In the genomic region with DNA sequence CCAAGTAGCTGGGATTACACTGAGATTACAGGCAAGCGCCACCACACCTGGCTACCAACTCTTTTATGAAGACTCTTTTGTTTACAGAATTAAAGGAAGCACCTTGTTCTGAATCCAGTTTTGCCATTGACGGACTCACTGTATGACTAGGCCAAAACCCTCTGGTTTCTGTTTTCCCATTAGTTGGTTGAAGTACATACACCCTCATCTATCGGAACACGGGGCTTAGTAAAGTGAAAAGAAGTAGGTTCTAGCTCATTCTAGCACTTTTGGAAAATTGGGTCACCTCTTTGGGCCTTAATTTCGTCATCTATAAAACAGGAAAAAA, we compare ENCODE assay signal across 8 cellular contexts.
A peak's percentile ranks its signal among the peaks of the same experiment; 100 is the strongest.
DNase-seq lines count a peak whose midpoint lies in the region; ATAC-seq and TF ChIP-seq lines count a peak whose summit lies in the region.

No MANE protein-coding gene starts in this region.

- no peaks in the 10 kb centered on the region for H4K20me1 ChIP-seq in mammary epithelial cell (ENCODE audit: insufficient read depth, low read length)

- no peak for ATAC-seq in GM19397 (IDR thresholded peaks at IDR 0.05; ENCODE audit: unreplicated experiment)

- intact Hi-C loops in mammary epithelial cell (cut with micrococcal nuclease) = no loop called here

- H3K27me3 ChIP-seq in HUES48 (ENCODE audit: control insufficient read depth, insufficient read depth, low read length) (no peaks in the 10 kb centered on the region), mammary epithelial cell (ENCODE audit: insufficient read depth, low read length) (no peaks in the 10 kb centered on the region), mucosa of stomach (ENCODE audit: control insufficient read depth, insufficient read depth, low read length) (no peaks in the 10 kb centered on the region)

- CTCF ChIA-PET in mammary epithelial cell (lab: Charles Lee; ENCODE audit: low non-redundant PET) = no interaction called here

- in situ Hi-C loops in ACHN (cut with HindIII; ENCODE audit: low pct_ligation_motif_present, low pct_unique_long_range_greater_than_20kb, low sequenced_read_pairs) (no loop called here), mammary epithelial cell (cut with MboI; ENCODE audit: low sequenced_read_pairs in 2 of 2) (no loop called here)

- peaks cover 9% of the 10 kb centered on the region for H3K4me1 ChIP-seq in HUES48 (ENCODE audit: control insufficient read depth, insufficient read depth, low read length)
- peaks cover 10% of the 10 kb centered on the region for H3K4me1 ChIP-seq in mammary epithelial cell (ENCODE audit: insufficient read depth, low read length)
- H3K4me1 ChIP-seq in mucosa of stomach (ENCODE audit: control insufficient read depth, insufficient read depth, low read length) = peaks cover 6% of the 10 kb centered on the region

- H3K27ac ChIP-seq in HUES48 (ENCODE audit: low read depth, low read length) (peak overlapping the region; percentile 63), mammary epithelial cell (ENCODE audit: insufficient read depth, low read depth, low read length) (peak overlapping the region; percentile 87)

- H3K36me3 ChIP-seq in HUES48 (ENCODE audit: control insufficient read depth, insufficient read depth, low read length) (peaks cover 25% of the 10 kb centered on the region), mammary epithelial cell (ENCODE audit: insufficient read depth, low read length) (peaks cover 5% of the 10 kb centered on the region), mucosa of stomach (ENCODE audit: control insufficient read depth, insufficient read depth, low read length) (no peaks in the 10 kb centered on the region)

- peak overlapping the region; percentile 99 for H2AFZ ChIP-seq in mammary epithelial cell (ENCODE audit: low read depth, low read length)

- no peaks in the 10 kb centered on the region for H3K9me3 ChIP-seq in HUES48 (ENCODE audit: control insufficient read depth, insufficient read depth, low read length)
- no peaks in the 10 kb centered on the region for H3K9me3 ChIP-seq in mammary epithelial cell (replicated peaks; ENCODE audit: insufficient read depth, low read length)
- H3K9me3 ChIP-seq in mucosa of stomach (ENCODE audit: control insufficient read depth, low read length) = no peaks in the 10 kb centered on the region

- H3K79me2 ChIP-seq in mammary epithelial cell (ENCODE audit: insufficient read depth, low read length) = peaks cover 45% of the 10 kb centered on the region

- DNase-seq in ACHN (peak; percentile 0), mammary epithelial cell (peak; percentile 43), SKM-1 (lab: John Stamatoyannopoulos, UW; ENCODE audit: unreplicated experiment) (no peak), NCI-H2196 (lab: John Stamatoyannopoulos, UW; ENCODE audit: unreplicated experiment) (no peak), COLO829 (ENCODE audit: low spot score) (no peak)

- H3K9ac ChIP-seq in HUES48 (ENCODE audit: low read depth, low read length) = peak overlapping the region; percentile 72
- peak overlapping the region; percentile 78 for H3K9ac ChIP-seq in mammary epithelial cell (ENCODE audit: insufficient read depth, low read length)
- peak overlapping the region; percentile 89 for H3K9ac ChIP-seq in mucosa of stomach (ENCODE audit: low read length)

- H3K4me3 ChIP-seq in HUES48 (ENCODE audit: low read depth, low read length) (peak overlapping the region; percentile 81), mammary epithelial cell (replicated peaks in 1 of 3; ENCODE audit: insufficient read depth in 1 of 3, low read depth in 2 of 3, low read length in 3 of 3) (peak overlapping the region; percentile 89 to 95 (median 95)), mucosa of stomach (ENCODE audit: low read length) (peak overlapping the region; percentile 31)

- WGBS in mammary epithelial cell (ENCODE audit: low coverage, missing lambda C conversion rate) = 22% methylated on average over 5 of the region's 5 CpGs

- dilution Hi-C loops in mammary epithelial cell (cut with HindIII; ENCODE audit: low sequenced_read_pairs) = loop anchor here (5.0 kb wide), 2 partner anchors 49 to 104 kb away; no protein-coding TSS in a partner anchor

- TF ChIP-seq CTCF in mammary epithelial cell (conservative IDR thresholded peaks at IDR 0.05 in 1 of 2, IDR thresholded peaks at IDR 0.05 in 1 of 2; ENCODE audit: extremely low read depth in 1 of 2, insufficient read depth in 1 of 2, low read depth in 1 of 2, low read length in 2 of 2) = no peak

- BruUV-seq in mammary epithelial cell (replicated peaks; lab: Mats Ljungman, UMichigan) = TSS peak; percentile 85

- H3K4me2 ChIP-seq in mammary epithelial cell (ENCODE audit: insufficient read depth, low read depth, low read length) = peak overlapping the region; percentile 88

Comparison
In these comparisons a context has a peak if more than half of its experiments do, and no peak if none do; other contexts are left out.
1. DNase-seq: peak in ACHN (single experiment) and mammary epithelial cell (single experiment); none in SKM-1 (single experiment), NCI-H2196 (single experiment) and COLO829 (single experiment).
2. H3K4me3 ChIP-seq: peak in every context shown above with its lines; median percentile 95 in mammary epithelial cell; 81 in HUES48; 31 in mucosa of stomach.
3. Peak in every context shown above with its lines, with median percentiles within 50 percentile points of each other: H3K9ac ChIP-seq.